In the genomic region with DNA sequence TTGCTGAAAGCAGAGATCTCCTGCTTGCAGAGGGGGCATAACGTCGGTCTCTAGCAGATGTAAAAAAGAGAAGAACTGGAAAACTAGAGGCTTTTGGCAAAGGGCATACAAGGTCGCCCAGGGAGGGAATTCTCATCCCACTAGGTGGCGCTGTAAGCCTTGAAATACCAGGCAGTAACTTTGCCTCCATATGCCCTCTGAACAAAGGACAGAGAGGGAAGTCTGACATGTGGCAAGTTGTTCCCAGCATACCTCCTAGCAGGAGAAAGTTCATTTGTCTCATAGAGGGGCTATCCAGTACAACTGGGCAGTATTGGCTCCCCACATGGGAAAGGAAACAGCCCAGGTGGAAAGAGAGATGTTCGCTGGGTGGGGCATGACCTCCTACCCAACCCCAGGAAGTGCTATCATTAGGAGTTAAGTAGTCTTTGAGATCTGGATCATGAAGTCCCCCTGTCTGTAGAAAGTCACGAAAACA, we compare ENCODE assay signal across 8 cellular contexts. TPM values are rescaled to one million over a fixed set of nuclear protein-coding genes. Genes with fewer than 3 reads are reported as not detected.
DNase-seq lines count a peak whose midpoint lies in the region; ATAC-seq and TF ChIP-seq lines count a peak whose summit lies in the region.

No MANE protein-coding gene starts in this region.

- intact Hi-C loops in right lobe of liver (cut with DNase I), result no loop called here

- H3K27me3 ChIP-seq in HAP-1 (ENCODE audit: low read depth), result 0 out of 2 replicates have a peak, but pooled peaks cover 4% of the 10 kb centered on the region
- no peaks in the 10 kb centered on the region for H3K27me3 ChIP-seq in right lobe of liver
- H3K27me3 ChIP-seq in subcutaneous abdominal adipose tissue (ENCODE audit: control insufficient read depth in 5 of 5, insufficient read depth in 4 of 5, low read length in 5 of 5), result no peaks in the 10 kb centered on the region

- H3K4me3 ChIP-seq in HAP-1, result no peak overlapping the region
- H3K4me3 ChIP-seq in right lobe of liver, result no peak overlapping the region
- peak overlapping the region in 4 of 5 donors; percentile 1 to 17 (median 12) for H3K4me3 ChIP-seq in subcutaneous abdominal adipose tissue (ENCODE audit: low read depth in 1 of 5, low read length in 5 of 5)

- H3K4me1 ChIP-seq in HAP-1, result no peaks in the 10 kb centered on the region
- H3K4me1 ChIP-seq in right lobe of liver, result no peaks in the 10 kb centered on the region
- peaks cover 0 to 4% (median 0%) of the 10 kb centered on the region in 5 donors for H3K4me1 ChIP-seq in subcutaneous abdominal adipose tissue (ENCODE audit: control insufficient read depth in 5 of 5, insufficient read depth in 5 of 5, low read length in 5 of 5)

- DNase-seq in COLO829 (ENCODE audit: low spot score) (peak; percentile 24), HAP-1 (ENCODE audit: low spot score in 2 of 2) (peak; percentile 73 to 88), SKM-1 (lab: John Stamatoyannopoulos, UW; ENCODE audit: unreplicated experiment) (peak; percentile 67), right lobe of liver (no peak), hippocampal formation (lab: John Stamatoyannopoulos, UW) (no peak)
- DNase-seq in activated naive CD4-positive, alpha-beta T cell treated with anti-CD3 and anti-CD28 coated beads, Interleukin-2, amount 50 U/mL, for 72 hours (ENCODE audit: low spot score in 2 of 2), result peak; percentile 68 to 80

- no peak overlapping the region for H3K9ac ChIP-seq in subcutaneous abdominal adipose tissue (ENCODE audit: low read length in 5 of 5)

- no peak for TF ChIP-seq POLR2A in right lobe of liver (IDR thresholded peaks at IDR 0.05)

- peaks cover 35 to 88% of the 10 kb centered on the region in 2 donors for H3K36me3 Mint-ChIP-seq in activated naive CD4-positive, alpha-beta T cell treated with anti-CD3 and anti-CD28 coated beads, Interleukin-2, amount 50 U/mL, for 72 hours

- in situ Hi-C loops in HAP-1 (cut with MboI; ENCODE audit: low sequenced_read_pairs), result loop anchor here (10.0 kb wide), 2 partner anchors 143 to 623 kb away; no protein-coding TSS in a partner anchor

- peak; percentile 62 to 69 for ATAC-seq in activated naive CD4-positive, alpha-beta T cell treated with anti-CD3 and anti-CD28 coated beads, Interleukin-2, amount 50 U/mL, for 72 hours
- ATAC-seq in right lobe of liver (peak; percentile 44 to 53 (median 49)), HG03457 (IDR thresholded peaks at IDR 0.05; ENCODE audit: unreplicated experiment) (no peak)

- no peaks in the 10 kb centered on the region for H3K36me3 ChIP-seq in HAP-1 (replicated peaks)
- peaks cover 0 to 2% (median 0%) of the 10 kb centered on the region in 4 donors for H3K36me3 ChIP-seq in right lobe of liver
- peaks cover 5 to 19% (median 10%) of the 10 kb centered on the region in 5 donors for H3K36me3 ChIP-seq in subcutaneous abdominal adipose tissue (ENCODE audit: control insufficient read depth in 5 of 5, insufficient read depth in 5 of 5, low read length in 5 of 5)

- peak overlapping the region; percentile 87 to 90 for H3K27ac Mint-ChIP-seq in activated naive CD4-positive, alpha-beta T cell treated with anti-CD3 and anti-CD28 coated beads, Interleukin-2, amount 50 U/mL, for 72 hours

- 72% methylated on average over 6 of the region's 6 CpGs for WGBS in right lobe of liver (ENCODE audit: insufficient coverage, low coverage, low lambda C conversion rate, missing lambda C conversion rate)

- H3K9me3 ChIP-seq in HAP-1 (no peaks in the 10 kb centered on the region), right lobe of liver (peaks cover 0 to 5% (median 3%) of the 10 kb centered on the region in 4 donors), subcutaneous abdominal adipose tissue (ENCODE audit: control insufficient read depth in 5 of 5, low read length in 5 of 5) (peaks cover 28 to 47% (median 31%) of the 10 kb centered on the region in 5 donors)

- peak; percentile 18 to 41 (median 34) for TF ChIP-seq CTCF in right lobe of liver (IDR thresholded peaks at IDR 0.05)

- H3K9me3 Mint-ChIP-seq in activated naive CD4-positive, alpha-beta T cell treated with anti-CD3 and anti-CD28 coated beads, Interleukin-2, amount 50 U/mL, for 72 hours, result peaks cover 27 to 35% of the 10 kb centered on the region in 2 donors

- H3K27ac ChIP-seq in right lobe of liver, result no peak overlapping the region
- no peak overlapping the region for H3K27ac ChIP-seq in subcutaneous abdominal adipose tissue (ENCODE audit: low read depth, low read length)

RNA-seq across cellular contexts. Expression of a gene that starts 40.0 kb away (rescaled TPM):
- 100 to 1,000 TPM; 164 to 240 TPM for total RNA-seq in activated naive CD4-positive, alpha-beta T cell treated with anti-CD3 and anti-CD28 coated beads, Interleukin-2, amount 50 U/mL, for 72 hours
- 1 to 10 TPM; 1.7 to 8.7 (median 5.1) TPM for total RNA-seq in right lobe of liver

Comparison
In these comparisons a context has a peak if more than half of its experiments do, and no peak if none do; other contexts are left out.
1. DNase-seq: peak in COLO829 (single experiment), HAP-1 (2 of 2), SKM-1 (single experiment) and activated naive CD4-positive, alpha-beta T cell treated with anti-CD3 and anti-CD28 coated beads, Interleukin-2, amount 50 U/mL, for 72 hours (2 of 2); none in right lobe of liver (0 of 3) and hippocampal formation (0 of 2).
2. H3K4me3 ChIP-seq: peak in subcutaneous abdominal adipose tissue (4 of 5); none in HAP-1 (single experiment) and right lobe of liver (0 of 3).
3. RNA of a gene that starts 40.0 kb away (total RNA-seq): 164 to 240 TPM in activated naive CD4-positive, alpha-beta T cell treated with anti-CD3 and anti-CD28 coated beads, Interleukin-2, amount 50 U/mL, for 72 hours; 1.7 to 8.7 TPM in right lobe of liver; every median in the first group is over 10 times any median in the second.